Comparison of ENCODE assay signal across 13 cellular contexts in the genomic region with DNA sequence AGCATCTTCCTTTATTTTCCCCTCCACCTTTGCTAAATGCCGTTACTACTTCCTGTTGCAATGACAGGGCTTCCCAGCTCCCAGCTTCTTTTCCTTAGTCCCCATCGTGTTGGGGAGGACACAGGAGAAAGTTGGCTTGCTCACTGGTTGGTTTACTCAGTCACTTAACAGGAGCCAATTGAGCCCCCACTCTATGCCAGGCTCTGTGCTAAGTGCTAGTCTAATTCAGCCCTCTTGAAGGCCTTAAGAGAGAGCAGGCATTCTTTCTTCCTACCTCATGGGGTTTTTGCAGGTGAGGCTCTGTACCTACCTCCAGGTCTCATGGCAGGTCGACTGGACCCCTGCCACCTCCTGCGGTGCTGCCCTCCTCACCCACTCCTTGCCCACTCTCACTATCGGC.
"Had no signal": no experiment of that assay in that cellular context is flagged by ENCODE, and none has a peak within 500 bp of the region (broad histone marks: within the 10 kb centered on the region; RNA-seq: fewer than 3 reads in every experiment).

No MANE protein-coding gene starts in this region.

- H3K27ac ChIP-seq: brain microvascular endothelial cell, foreskin keratinocyte, neutrophil had no signal

- ATAC-seq: activated CD4-positive, CD25-positive, alpha-beta regulatory T cell treated with anti-CD3 and anti-CD28 coated beads, Interleukin-2, amount 50 U/mL, for 24 hours; foreskin keratinocyte; T-cell had no signal

- DNase-seq: activated naive CD4-positive, alpha-beta T cell; activated naive CD8-positive, alpha-beta T cell treated with anti-CD3 and anti-CD28 coated beads, Interleukin-2, amount 10 ng/mL, durations not matched to agents 7 days and 5 days; activated T-cell treated with anti-CD3 and anti-CD28 coated beads for 4 hours; brain microvascular endothelial cell; cortex of kidney; effector CD4-positive, alpha-beta T cell; foreskin keratinocyte; naive B cell; stimulated activated CD4-positive, alpha-beta T cell treated with anti-CD3 and anti-CD28 coated beads, Interleukin-1b, Interleukin-23, amount 100 ng/mL, for 48 hours; T-cell; T-helper 9 cell had no signal

- H3K27me3 ChIP-seq: brain microvascular endothelial cell, foreskin keratinocyte, neutrophil had no signal

- H3K36me3 ChIP-seq: brain microvascular endothelial cell, neutrophil had no signal

- H3K9me3 ChIP-seq: neutrophil had no signal
